1 cellular context compared by ENCODE assay signal in genomic region chr6:157667211-157668033, GRCh38.
TF ChIP-seq lines count a peak whose summit lies in the region.

No MANE protein-coding gene starts in this region.

TF ChIP-seq in HepG2, 621 proteins besides CTCF, POLR2A, EP300 and RAD21 (continued from another document and continues in another):
- TF ChIP-seq, protein P1, sequence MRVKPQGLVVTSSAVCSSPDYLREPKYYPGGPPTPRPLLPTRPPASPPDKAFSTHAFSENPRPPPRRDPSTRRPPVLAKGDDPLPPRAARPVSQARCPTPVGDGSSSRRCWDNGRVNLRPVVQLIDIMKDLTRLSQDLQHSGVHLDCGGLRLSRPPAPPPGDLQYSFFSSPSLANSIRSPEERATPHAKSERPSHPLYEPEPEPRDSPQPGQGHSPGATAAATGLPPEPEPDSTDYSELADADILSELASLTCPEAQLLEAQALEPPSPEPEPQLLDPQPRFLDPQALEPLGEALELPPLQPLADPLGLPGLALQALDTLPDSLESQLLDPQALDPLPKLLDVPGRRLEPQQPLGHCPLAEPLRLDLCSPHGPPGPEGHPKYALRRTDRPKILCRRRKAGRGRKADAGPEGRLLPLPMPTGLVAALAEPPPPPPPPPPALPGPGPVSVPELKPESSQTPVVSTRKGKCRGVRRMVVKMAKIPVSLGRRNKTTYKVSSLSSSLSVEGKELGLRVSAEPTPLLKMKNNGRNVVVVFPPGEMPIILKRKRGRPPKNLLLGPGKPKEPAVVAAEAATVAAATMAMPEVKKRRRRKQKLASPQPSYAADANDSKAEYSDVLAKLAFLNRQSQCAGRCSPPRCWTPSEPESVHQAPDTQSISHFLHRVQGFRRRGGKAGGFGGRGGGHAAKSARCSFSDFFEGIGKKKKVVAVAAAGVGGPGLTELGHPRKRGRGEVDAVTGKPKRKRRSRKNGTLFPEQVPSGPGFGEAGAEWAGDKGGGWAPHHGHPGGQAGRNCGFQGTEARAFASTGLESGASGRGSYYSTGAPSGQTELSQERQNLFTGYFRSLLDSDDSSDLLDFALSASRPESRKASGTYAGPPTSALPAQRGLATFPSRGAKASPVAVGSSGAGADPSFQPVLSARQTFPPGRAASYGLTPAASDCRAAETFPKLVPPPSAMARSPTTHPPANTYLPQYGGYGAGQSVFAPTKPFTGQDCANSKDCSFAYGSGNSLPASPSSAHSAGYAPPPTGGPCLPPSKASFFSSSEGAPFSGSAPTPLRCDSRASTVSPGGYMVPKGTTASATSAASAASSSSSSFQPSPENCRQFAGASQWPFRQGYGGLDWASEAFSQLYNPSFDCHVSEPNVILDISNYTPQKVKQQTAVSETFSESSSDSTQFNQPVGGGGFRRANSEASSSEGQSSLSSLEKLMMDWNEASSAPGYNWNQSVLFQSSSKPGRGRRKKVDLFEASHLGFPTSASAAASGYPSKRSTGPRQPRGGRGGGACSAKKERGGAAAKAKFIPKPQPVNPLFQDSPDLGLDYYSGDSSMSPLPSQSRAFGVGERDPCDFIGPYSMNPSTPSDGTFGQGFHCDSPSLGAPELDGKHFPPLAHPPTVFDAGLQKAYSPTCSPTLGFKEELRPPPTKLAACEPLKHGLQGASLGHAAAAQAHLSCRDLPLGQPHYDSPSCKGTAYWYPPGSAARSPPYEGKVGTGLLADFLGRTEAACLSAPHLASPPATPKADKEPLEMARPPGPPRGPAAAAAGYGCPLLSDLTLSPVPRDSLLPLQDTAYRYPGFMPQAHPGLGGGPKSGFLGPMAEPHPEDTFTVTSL (CRISPR knock-in tag; IDR thresholded peaks at IDR 0.05; ENCODE audit: borderline replicate concordance), result peak; percentile 44; the same call in 1 of the 2 replicates
- 0 out of 2 replicates have a peak, but pooled peaks have one; percentile 30 for TF ChIP-seq CBFB (CRISPR knock-in tag; IDR thresholded peaks at IDR 0.05)
- TF ChIP-seq HOXA5 (CRISPR knock-in tag; IDR thresholded peaks at IDR 0.05), result 0 out of 2 replicates have a peak, but pooled peaks have one; percentile 38
- peak; percentile 80; the same call in 1 of the 2 replicates for TF ChIP-seq ATM (IDR thresholded peaks at IDR 0.05; ENCODE audit: borderline replicate concordance)
- TF ChIP-seq FOXA1 (IDR thresholded peaks at IDR 0.05), result peak; percentile 53; the same call in 1 of the 2 replicates
- no peak for TF ChIP-seq FOXA1 (CRISPR knock-in tag; IDR thresholded peaks at IDR 0.05)
- TF ChIP-seq ZNF777 (CRISPR knock-in tag; IDR thresholded peaks at IDR 0.05), result peak; percentile 34; the same call in 1 of the 2 replicates
- TF ChIP-seq ZSCAN9 (CRISPR knock-in tag; IDR thresholded peaks at IDR 0.05; ENCODE audit: borderline replicate concordance), result peak; percentile 54; the same call in 1 of the 2 replicates
- no peak for TF ChIP-seq ZNF232 (CRISPR knock-in tag; IDR thresholded peaks at IDR 0.05; ENCODE audit: borderline replicate concordance)
- TF ChIP-seq, protein P2, sequence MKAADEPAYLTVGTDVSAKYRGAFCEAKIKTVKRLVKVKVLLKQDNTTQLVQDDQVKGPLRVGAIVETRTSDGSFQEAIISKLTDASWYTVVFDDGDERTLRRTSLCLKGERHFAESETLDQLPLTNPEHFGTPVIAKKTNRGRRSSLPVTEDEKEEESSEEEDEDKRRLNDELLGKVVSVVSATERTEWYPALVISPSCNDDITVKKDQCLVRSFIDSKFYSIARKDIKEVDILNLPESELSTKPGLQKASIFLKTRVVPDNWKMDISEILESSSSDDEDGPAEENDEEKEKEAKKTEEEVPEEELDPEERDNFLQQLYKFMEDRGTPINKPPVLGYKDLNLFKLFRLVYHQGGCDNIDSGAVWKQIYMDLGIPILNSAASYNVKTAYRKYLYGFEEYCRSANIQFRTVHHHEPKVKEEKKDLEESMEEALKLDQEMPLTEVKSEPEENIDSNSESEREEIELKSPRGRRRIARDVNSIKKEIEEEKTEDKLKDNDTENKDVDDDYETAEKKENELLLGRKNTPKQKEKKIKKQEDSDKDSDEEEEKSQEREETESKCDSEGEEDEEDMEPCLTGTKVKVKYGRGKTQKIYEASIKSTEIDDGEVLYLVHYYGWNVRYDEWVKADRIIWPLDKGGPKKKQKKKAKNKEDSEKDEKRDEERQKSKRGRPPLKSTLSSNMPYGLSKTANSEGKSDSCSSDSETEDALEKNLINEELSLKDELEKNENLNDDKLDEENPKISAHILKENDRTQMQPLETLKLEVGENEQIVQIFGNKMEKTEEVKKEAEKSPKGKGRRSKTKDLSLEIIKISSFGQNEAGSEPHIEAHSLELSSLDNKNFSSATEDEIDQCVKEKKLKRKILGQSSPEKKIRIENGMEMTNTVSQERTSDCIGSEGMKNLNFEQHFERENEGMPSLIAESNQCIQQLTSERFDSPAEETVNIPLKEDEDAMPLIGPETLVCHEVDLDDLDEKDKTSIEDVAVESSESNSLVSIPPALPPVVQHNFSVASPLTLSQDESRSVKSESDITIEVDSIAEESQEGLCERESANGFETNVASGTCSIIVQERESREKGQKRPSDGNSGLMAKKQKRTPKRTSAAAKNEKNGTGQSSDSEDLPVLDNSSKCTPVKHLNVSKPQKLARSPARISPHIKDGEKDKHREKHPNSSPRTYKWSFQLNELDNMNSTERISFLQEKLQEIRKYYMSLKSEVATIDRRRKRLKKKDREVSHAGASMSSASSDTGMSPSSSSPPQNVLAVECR (CRISPR knock-in tag; IDR thresholded peaks at IDR 0.05; ENCODE audit: borderline replicate concordance), result no peak
- TF ChIP-seq, protein P3, sequence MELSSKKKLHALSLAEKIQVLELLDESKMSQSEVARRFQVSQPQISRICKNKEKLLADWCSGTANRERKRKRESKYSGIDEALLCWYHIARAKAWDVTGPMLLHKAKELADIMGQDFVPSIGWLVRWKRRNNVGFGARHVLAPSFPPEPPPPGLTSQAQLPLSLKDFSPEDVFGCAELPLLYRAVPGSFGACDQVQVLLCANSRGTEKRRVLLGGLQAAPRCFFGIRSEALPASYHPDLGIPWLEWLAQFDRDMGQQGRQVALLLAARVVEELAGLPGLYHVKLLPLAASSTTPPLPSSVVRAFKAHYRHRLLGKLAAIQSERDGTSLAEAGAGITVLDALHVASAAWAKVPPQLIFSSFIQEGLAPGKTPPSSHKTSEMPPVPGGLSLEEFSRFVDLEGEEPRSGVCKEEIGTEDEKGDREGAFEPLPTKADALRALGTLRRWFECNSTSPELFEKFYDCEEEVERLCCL (CRISPR knock-in tag; IDR thresholded peaks at IDR 0.05; ENCODE audit: borderline replicate concordance), result no peak
- TF ChIP-seq KLF11 (CRISPR knock-in tag; IDR thresholded peaks at IDR 0.05), result 0 out of 2 replicates have a peak, but pooled peaks have one; percentile 35
- no peak for TF ChIP-seq ZNF10 (CRISPR knock-in tag; IDR thresholded peaks at IDR 0.05; ENCODE audit: borderline replicate concordance, low read depth)
- TF ChIP-seq, protein P4, sequence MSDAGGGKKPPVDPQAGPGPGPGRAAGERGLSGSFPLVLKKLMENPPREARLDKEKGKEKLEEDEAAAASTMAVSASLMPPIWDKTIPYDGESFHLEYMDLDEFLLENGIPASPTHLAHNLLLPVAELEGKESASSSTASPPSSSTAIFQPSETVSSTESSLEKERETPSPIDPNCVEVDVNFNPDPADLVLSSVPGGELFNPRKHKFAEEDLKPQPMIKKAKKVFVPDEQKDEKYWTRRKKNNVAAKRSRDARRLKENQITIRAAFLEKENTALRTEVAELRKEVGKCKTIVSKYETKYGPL (CRISPR knock-in tag; IDR thresholded peaks at IDR 0.05), result peak; percentile 64; the same call in 1 of the 2 replicates
- 0 out of 2 replicates have a peak, but pooled peaks have one; percentile 15 for TF ChIP-seq HNF4G (IDR thresholded peaks at IDR 0.05; ENCODE audit: borderline replicate concordance, low read depth, low read length)
- no peak for TF ChIP-seq HNF4G (CRISPR knock-in tag; IDR thresholded peaks at IDR 0.05; ENCODE audit: borderline replicate concordance, low read depth)
- peak; percentile 92 for TF ChIP-seq SMC3 (IDR thresholded peaks at IDR 0.05; ENCODE audit: low read length)
- TF ChIP-seq, protein P5, sequence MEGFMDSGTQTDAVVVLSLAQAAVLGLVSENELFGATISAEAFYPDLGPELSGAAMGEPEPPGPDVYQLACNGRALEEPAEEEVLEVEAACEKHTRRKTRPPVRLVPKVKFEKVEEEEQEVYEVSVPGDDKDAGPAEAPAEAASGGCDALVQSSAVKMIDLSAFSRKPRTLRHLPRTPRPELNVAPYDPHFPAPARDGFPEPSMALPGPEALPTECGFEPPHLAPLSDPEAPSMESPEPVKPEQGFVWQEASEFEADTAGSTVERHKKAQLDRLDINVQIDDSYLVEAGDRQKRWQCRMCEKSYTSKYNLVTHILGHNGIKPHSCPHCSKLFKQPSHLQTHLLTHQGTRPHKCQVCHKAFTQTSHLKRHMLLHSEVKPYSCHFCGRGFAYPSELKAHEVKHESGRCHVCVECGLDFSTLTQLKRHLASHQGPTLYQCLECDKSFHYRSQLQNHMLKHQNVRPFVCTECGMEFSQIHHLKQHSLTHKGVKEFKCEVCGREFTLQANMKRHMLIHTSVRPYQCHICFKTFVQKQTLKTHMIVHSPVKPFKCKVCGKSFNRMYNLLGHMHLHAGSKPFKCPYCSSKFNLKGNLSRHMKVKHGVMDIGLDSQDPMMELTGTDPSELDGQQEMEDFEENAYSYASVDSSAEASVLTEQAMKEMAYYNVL (CRISPR knock-in tag; IDR thresholded peaks at IDR 0.05; ENCODE audit: borderline replicate concordance), result peak; percentile 28; the same call in 1 of the 2 replicates
- no peak for TF ChIP-seq ZBTB38 (CRISPR knock-in tag; IDR thresholded peaks at IDR 0.05)
- TF ChIP-seq BRCA1 (CRISPR knock-in tag; IDR thresholded peaks at IDR 0.05), result no peak
- no peak for TF ChIP-seq MAFG (CRISPR knock-in tag; IDR thresholded peaks at IDR 0.05)
- TF ChIP-seq DMAP1 (CRISPR knock-in tag; IDR thresholded peaks at IDR 0.05), result no peak
- no peak for TF ChIP-seq ZSCAN25 (CRISPR knock-in tag; IDR thresholded peaks at IDR 0.05)
- TF ChIP-seq RXRB (CRISPR knock-in tag; IDR thresholded peaks at IDR 0.05; ENCODE audit: borderline replicate concordance), result peak; percentile 30; the same call in 1 of the 2 replicates
- no peak for TF ChIP-seq ZBTB7A (CRISPR knock-in tag; IDR thresholded peaks at IDR 0.05)
- TF ChIP-seq ZBTB25 (CRISPR knock-in tag; IDR thresholded peaks at IDR 0.05), result 0 out of 2 replicates have a peak, but pooled peaks have one; percentile 55
- TF ChIP-seq YEATS2 (CRISPR knock-in tag; IDR thresholded peaks at IDR 0.05; ENCODE audit: borderline replicate concordance), result no peak
- TF ChIP-seq, protein P6, sequence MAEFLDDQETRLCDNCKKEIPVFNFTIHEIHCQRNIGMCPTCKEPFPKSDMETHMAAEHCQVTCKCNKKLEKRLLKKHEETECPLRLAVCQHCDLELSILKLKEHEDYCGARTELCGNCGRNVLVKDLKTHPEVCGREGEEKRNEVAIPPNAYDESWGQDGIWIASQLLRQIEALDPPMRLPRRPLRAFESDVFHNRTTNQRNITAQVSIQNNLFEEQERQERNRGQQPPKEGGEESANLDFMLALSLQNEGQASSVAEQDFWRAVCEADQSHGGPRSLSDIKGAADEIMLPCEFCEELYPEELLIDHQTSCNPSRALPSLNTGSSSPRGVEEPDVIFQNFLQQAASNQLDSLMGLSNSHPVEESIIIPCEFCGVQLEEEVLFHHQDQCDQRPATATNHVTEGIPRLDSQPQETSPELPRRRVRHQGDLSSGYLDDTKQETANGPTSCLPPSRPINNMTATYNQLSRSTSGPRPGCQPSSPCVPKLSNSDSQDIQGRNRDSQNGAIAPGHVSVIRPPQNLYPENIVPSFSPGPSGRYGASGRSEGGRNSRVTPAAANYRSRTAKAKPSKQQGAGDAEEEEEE (CRISPR knock-in tag; IDR thresholded peaks at IDR 0.05; ENCODE audit: borderline replicate concordance), result no peak
- 0 out of 2 replicates have a peak, but pooled peaks have one; percentile 41 for TF ChIP-seq LCORL (IDR thresholded peaks at IDR 0.05)
- TF ChIP-seq LCORL (CRISPR knock-in tag; IDR thresholded peaks at IDR 0.05), result no peak
- TF ChIP-seq, protein P7, sequence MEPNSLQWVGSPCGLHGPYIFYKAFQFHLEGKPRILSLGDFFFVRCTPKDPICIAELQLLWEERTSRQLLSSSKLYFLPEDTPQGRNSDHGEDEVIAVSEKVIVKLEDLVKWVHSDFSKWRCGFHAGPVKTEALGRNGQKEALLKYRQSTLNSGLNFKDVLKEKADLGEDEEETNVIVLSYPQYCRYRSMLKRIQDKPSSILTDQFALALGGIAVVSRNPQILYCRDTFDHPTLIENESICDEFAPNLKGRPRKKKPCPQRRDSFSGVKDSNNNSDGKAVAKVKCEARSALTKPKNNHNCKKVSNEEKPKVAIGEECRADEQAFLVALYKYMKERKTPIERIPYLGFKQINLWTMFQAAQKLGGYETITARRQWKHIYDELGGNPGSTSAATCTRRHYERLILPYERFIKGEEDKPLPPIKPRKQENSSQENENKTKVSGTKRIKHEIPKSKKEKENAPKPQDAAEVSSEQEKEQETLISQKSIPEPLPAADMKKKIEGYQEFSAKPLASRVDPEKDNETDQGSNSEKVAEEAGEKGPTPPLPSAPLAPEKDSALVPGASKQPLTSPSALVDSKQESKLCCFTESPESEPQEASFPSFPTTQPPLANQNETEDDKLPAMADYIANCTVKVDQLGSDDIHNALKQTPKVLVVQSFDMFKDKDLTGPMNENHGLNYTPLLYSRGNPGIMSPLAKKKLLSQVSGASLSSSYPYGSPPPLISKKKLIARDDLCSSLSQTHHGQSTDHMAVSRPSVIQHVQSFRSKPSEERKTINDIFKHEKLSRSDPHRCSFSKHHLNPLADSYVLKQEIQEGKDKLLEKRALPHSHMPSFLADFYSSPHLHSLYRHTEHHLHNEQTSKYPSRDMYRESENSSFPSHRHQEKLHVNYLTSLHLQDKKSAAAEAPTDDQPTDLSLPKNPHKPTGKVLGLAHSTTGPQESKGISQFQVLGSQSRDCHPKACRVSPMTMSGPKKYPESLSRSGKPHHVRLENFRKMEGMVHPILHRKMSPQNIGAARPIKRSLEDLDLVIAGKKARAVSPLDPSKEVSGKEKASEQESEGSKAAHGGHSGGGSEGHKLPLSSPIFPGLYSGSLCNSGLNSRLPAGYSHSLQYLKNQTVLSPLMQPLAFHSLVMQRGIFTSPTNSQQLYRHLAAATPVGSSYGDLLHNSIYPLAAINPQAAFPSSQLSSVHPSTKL (CRISPR knock-in tag; IDR thresholded peaks at IDR 0.05), result peak; percentile 37; the same call in 1 of the 2 replicates
- TF ChIP-seq, protein P8, sequence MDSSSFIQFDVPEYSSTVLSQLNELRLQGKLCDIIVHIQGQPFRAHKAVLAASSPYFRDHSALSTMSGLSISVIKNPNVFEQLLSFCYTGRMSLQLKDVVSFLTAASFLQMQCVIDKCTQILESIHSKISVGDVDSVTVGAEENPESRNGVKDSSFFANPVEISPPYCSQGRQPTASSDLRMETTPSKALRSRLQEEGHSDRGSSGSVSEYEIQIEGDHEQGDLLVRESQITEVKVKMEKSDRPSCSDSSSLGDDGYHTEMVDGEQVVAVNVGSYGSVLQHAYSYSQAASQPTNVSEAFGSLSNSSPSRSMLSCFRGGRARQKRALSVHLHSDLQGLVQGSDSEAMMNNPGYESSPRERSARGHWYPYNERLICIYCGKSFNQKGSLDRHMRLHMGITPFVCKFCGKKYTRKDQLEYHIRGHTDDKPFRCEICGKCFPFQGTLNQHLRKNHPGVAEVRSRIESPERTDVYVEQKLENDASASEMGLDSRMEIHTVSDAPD (CRISPR knock-in tag; IDR thresholded peaks at IDR 0.05), result peak; percentile 90
- no peak for TF ChIP-seq SMAD3 (CRISPR knock-in tag; IDR thresholded peaks at IDR 0.05)
- TF ChIP-seq ISX (CRISPR knock-in tag; conservative IDR thresholded peaks at IDR 0.05), result no peak
- no peak for TF ChIP-seq ZNF619 (CRISPR knock-in tag; IDR thresholded peaks at IDR 0.05)
- TF ChIP-seq U2AF1 (optimal IDR thresholded peaks at IDR 0.05; ENCODE audit: low read depth, low read length), result no peak
